Comparison of ENCODE assay signal across 1 cellular context in the genomic region with DNA sequence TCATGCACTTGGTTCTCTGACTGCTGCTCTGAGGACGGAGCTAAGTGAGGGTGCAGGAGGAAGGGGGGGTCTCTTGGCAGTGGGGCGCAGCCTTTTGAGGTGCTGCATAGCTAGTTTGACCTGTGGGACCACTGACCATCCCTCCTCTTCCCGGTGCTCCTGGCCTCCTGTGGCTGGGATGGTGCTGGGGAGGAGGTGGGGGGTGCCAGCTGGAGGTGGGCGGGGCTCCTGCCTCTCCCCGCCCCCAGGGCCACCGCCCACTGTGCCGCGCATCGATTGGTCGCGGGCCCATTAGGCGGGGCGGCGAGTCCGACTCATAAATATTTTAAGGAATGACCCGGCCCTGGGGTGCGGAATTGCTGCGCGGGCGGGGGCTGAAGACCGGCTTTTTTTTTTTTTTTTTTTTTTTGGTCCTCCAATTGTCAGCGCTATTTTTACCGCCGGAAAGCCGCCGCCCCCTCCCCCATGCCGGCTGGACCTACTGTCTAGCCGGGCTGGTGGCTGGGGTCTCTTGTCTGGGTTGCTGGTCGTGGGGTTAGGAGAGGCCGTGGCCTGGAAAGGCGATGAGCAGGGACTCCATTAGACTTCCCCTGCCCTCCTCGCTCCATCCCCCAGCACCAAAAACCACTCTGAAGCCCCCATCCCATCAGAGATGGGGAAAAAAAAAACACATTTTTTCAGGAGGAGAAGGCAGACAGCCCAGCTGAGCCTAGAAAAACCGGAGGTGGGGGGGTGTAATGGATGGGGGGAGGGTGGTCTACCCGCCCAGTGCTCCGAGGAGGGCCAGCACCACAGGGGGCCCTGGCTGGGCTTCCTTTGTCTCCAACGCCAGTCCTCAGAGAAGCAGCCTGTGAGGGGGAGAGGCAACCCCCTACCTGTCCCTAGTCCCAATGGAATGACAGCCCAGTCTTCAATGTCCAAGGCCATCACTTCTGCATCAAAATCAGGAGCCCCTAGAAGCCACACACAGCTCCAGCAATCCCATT.
TF ChIP-seq lines count a peak whose summit lies in the region.

No MANE protein-coding gene starts in this region.

TF ChIP-seq in GM23338, 12 proteins besides CTCF, POLR2A, EP300 and RAD21:
- no peak for TF ChIP-seq NANOG (IDR thresholded peaks at IDR 0.05; ENCODE audit: borderline replicate concordance)
- TF ChIP-seq EZH2phosphoT487 (IDR thresholded peaks at IDR 0.05; ENCODE audit: unreplicated experiment): no peak
- TF ChIP-seq, protein P1, sequence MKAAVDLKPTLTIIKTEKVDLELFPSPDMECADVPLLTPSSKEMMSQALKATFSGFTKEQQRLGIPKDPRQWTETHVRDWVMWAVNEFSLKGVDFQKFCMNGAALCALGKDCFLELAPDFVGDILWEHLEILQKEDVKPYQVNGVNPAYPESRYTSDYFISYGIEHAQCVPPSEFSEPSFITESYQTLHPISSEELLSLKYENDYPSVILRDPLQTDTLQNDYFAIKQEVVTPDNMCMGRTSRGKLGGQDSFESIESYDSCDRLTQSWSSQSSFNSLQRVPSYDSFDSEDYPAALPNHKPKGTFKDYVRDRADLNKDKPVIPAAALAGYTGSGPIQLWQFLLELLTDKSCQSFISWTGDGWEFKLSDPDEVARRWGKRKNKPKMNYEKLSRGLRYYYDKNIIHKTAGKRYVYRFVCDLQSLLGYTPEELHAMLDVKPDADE (IDR thresholded peaks at IDR 0.05): no peak
